ENCODE assay signal across 1 cellular context in the genomic region with DNA sequence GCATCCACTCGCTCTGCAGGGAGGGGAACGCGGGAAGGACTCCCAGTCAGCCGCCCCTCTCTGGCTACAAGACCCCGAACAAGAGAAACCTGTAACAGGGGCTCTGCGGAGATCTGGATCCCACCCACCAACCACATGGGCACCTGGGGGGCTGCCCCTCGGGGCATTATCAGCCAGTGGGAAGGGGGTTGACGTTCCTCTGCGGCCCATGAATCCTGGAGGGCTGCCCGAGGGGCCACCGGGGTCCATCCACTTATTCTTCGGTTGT.
TF ChIP-seq lines count a peak whose summit lies in the region.

No MANE protein-coding gene starts in this region.

TF ChIP-seq in GM23338, 12 proteins besides CTCF, POLR2A, EP300 and RAD21 (continued from another document):
- TF ChIP-seq, protein P1, sequence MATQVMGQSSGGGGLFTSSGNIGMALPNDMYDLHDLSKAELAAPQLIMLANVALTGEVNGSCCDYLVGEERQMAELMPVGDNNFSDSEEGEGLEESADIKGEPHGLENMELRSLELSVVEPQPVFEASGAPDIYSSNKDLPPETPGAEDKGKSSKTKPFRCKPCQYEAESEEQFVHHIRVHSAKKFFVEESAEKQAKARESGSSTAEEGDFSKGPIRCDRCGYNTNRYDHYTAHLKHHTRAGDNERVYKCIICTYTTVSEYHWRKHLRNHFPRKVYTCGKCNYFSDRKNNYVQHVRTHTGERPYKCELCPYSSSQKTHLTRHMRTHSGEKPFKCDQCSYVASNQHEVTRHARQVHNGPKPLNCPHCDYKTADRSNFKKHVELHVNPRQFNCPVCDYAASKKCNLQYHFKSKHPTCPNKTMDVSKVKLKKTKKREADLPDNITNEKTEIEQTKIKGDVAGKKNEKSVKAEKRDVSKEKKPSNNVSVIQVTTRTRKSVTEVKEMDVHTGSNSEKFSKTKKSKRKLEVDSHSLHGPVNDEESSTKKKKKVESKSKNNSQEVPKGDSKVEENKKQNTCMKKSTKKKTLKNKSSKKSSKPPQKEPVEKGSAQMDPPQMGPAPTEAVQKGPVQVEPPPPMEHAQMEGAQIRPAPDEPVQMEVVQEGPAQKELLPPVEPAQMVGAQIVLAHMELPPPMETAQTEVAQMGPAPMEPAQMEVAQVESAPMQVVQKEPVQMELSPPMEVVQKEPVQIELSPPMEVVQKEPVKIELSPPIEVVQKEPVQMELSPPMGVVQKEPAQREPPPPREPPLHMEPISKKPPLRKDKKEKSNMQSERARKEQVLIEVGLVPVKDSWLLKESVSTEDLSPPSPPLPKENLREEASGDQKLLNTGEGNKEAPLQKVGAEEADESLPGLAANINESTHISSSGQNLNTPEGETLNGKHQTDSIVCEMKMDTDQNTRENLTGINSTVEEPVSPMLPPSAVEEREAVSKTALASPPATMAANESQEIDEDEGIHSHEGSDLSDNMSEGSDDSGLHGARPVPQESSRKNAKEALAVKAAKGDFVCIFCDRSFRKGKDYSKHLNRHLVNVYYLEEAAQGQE (IDR thresholded peaks at IDR 0.05; ENCODE audit: unreplicated experiment) = no peak
- TF ChIP-seq STAT1 (IDR thresholded peaks at IDR 0.05; ENCODE audit: unreplicated experiment) (no peak), ZNF331 (CRISPR knock-in tag; IDR thresholded peaks at IDR 0.05; ENCODE audit: low read depth) (no peak)
TF ChIP-seq in GM23338: peak in this region for 0.
